Comparison of ENCODE assay signal across 1 cellular context in genomic region chr9:33151007-33151557, GRCh38.
TF ChIP-seq lines count a peak whose summit lies in the region.

No MANE protein-coding gene starts in this region.

TF ChIP-seq in K562, 482 proteins besides CTCF, POLR2A, EP300 and RAD21 (continued from another document and continues in another):
- TF ChIP-seq, protein P1, sequence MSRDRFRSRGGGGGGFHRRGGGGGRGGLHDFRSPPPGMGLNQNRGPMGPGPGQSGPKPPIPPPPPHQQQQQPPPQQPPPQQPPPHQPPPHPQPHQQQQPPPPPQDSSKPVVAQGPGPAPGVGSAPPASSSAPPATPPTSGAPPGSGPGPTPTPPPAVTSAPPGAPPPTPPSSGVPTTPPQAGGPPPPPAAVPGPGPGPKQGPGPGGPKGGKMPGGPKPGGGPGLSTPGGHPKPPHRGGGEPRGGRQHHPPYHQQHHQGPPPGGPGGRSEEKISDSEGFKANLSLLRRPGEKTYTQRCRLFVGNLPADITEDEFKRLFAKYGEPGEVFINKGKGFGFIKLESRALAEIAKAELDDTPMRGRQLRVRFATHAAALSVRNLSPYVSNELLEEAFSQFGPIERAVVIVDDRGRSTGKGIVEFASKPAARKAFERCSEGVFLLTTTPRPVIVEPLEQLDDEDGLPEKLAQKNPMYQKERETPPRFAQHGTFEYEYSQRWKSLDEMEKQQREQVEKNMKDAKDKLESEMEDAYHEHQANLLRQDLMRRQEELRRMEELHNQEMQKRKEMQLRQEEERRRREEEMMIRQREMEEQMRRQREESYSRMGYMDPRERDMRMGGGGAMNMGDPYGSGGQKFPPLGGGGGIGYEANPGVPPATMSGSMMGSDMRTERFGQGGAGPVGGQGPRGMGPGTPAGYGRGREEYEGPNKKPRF (IDR thresholded peaks at IDR 0.05; ENCODE audit: low read depth, low read length) = no peak
- TF ChIP-seq GABPA (tag; conservative IDR thresholded peaks at IDR 0.05; ENCODE audit: low read depth) (no peak), ZNF408 (CRISPR knock-in tag; IDR thresholded peaks at IDR 0.05; ENCODE audit: low read depth) (no peak), STAT5B (CRISPR knock-in tag; IDR thresholded peaks at IDR 0.05) (no peak), TARDBP (IDR thresholded peaks at IDR 0.05) (no peak), MXD1 (CRISPR knock-in tag; IDR thresholded peaks at IDR 0.05; ENCODE audit: borderline replicate concordance, poor library complexity, severe bottlenecking) (no peak), ZNF232 (CRISPR knock-in tag; IDR thresholded peaks at IDR 0.05) (no peak), NFIX (CRISPR knock-in tag; IDR thresholded peaks at IDR 0.05; ENCODE audit: low read depth) (no peak), SRSF9 (IDR thresholded peaks at IDR 0.05; ENCODE audit: borderline replicate concordance, low read depth, low read length) (no peak), ZNF263 (CRISPR knock-in tag; IDR thresholded peaks at IDR 0.05; ENCODE audit: borderline replicate concordance) (no peak), RBM17 (IDR thresholded peaks at IDR 0.05; ENCODE audit: borderline replicate concordance, low read depth, low read length) (no peak), ZFPM2 (CRISPR knock-in tag; IDR thresholded peaks at IDR 0.05) (no peak), HINFP (tag; conservative IDR thresholded peaks at IDR 0.05; ENCODE audit: low read depth) (no peak), TEAD4 (IDR thresholded peaks at IDR 0.05; ENCODE audit: low read length) (peak; percentile 78), TEAD4 (CRISPR knock-in tag; IDR thresholded peaks at IDR 0.05; ENCODE audit: borderline replicate concordance) (no peak), KLF16 (IDR thresholded peaks at IDR 0.05) (no peak), MAFF (IDR thresholded peaks at IDR 0.05; ENCODE audit: low read length) (peak; percentile 50; the same call in 1 of the 2 replicates), SNRNP70 (optimal IDR thresholded peaks at IDR 0.05; ENCODE audit: low read depth, low read length) (no peak), THAP12 (CRISPR knock-in tag; IDR thresholded peaks at IDR 0.05) (no peak), ZNF146 (CRISPR knock-in tag; IDR thresholded peaks at IDR 0.05; ENCODE audit: unreplicated experiment) (no peak), PTRF (tag; IDR thresholded peaks at IDR 0.05) (no peak), MEF2A (IDR thresholded peaks at IDR 0.05; ENCODE audit: control insufficient read depth, low read depth, low read length) (no peak), SMARCA4 (IDR thresholded peaks at IDR 0.05) (peak; percentile 68; the same call in 1 of the 2 replicates), MTA3 (IDR thresholded peaks at IDR 0.05; ENCODE audit: borderline replicate concordance) (0 out of 2 replicates have a peak, but pooled peaks have one; percentile 16), ETV6 (IDR thresholded peaks at IDR 0.05; ENCODE audit: borderline replicate concordance in 1 of 2, low read depth in 2 of 2, low read length in 1 of 2) (no peak), ETV6 (CRISPR knock-in tag; IDR thresholded peaks at IDR 0.05; ENCODE audit: borderline replicate concordance) (no peak), YY1 (IDR thresholded peaks at IDR 0.05; ENCODE audit: borderline replicate concordance in 1 of 3, control insufficient read depth in 1 of 3, extremely low read depth in 1 of 3, insufficient read depth in 3 of 3, insufficient read length in 1 of 3, insufficient replicate concordance in 2 of 3, low read depth in 1 of 3, low read length in 2 of 3) (no peak), JUNB (CRISPR knock-in tag; conservative IDR thresholded peaks at IDR 0.05) (no peak), ERF (CRISPR knock-in tag; IDR thresholded peaks at IDR 0.05) (no peak), THRB (CRISPR knock-in tag; conservative IDR thresholded peaks at IDR 0.05) (no peak), TAF9B (IDR thresholded peaks at IDR 0.05; ENCODE audit: partially characterized antibody) (no peak), FOS (IDR thresholded peaks at IDR 0.05; ENCODE audit: extremely low read depth, insufficient read length) (no peak), MAFG (tag; conservative IDR thresholded peaks at IDR 0.05) (peak; percentile 66), ZFP1 (CRISPR knock-in tag; IDR thresholded peaks at IDR 0.05) (no peak), CREB3 (tag; conservative IDR thresholded peaks at IDR 0.05; ENCODE audit: low read depth) (no peak), NR2C1 (IDR thresholded peaks at IDR 0.05) (no peak), NR2C1 (tag; IDR thresholded peaks at IDR 0.05) (no peak), BMI1 (IDR thresholded peaks at IDR 0.05; ENCODE audit: low read length) (no peak)
- TF ChIP-seq, protein P2, sequence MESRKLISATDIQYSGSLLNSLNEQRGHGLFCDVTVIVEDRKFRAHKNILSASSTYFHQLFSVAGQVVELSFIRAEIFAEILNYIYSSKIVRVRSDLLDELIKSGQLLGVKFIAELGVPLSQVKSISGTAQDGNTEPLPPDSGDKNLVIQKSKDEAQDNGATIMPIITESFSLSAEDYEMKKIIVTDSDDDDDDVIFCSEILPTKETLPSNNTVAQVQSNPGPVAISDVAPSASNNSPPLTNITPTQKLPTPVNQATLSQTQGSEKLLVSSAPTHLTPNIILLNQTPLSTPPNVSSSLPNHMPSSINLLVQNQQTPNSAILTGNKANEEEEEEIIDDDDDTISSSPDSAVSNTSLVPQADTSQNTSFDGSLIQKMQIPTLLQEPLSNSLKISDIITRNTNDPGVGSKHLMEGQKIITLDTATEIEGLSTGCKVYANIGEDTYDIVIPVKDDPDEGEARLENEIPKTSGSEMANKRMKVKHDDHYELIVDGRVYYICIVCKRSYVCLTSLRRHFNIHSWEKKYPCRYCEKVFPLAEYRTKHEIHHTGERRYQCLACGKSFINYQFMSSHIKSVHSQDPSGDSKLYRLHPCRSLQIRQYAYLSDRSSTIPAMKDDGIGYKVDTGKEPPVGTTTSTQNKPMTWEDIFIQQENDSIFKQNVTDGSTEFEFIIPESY (CRISPR knock-in tag; IDR thresholded peaks at IDR 0.05) = no peak
- TF ChIP-seq, protein P3, sequence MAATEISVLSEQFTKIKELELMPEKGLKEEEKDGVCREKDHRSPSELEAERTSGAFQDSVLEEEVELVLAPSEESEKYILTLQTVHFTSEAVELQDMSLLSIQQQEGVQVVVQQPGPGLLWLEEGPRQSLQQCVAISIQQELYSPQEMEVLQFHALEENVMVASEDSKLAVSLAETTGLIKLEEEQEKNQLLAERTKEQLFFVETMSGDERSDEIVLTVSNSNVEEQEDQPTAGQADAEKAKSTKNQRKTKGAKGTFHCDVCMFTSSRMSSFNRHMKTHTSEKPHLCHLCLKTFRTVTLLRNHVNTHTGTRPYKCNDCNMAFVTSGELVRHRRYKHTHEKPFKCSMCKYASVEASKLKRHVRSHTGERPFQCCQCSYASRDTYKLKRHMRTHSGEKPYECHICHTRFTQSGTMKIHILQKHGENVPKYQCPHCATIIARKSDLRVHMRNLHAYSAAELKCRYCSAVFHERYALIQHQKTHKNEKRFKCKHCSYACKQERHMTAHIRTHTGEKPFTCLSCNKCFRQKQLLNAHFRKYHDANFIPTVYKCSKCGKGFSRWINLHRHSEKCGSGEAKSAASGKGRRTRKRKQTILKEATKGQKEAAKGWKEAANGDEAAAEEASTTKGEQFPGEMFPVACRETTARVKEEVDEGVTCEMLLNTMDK (IDR thresholded peaks at IDR 0.05; ENCODE audit: borderline replicate concordance, insufficient read depth, low read depth, low read length, poor library complexity, severe bottlenecking) = no peak
- TF ChIP-seq, protein P4, sequence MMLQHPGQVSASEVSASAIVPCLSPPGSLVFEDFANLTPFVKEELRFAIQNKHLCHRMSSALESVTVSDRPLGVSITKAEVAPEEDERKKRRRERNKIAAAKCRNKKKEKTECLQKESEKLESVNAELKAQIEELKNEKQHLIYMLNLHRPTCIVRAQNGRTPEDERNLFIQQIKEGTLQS (IDR thresholded peaks at IDR 0.05) = peak; percentile 63; the same call in 1 of the 2 replicates
- TF ChIP-seq, protein P4 (CRISPR knock-in tag; conservative IDR thresholded peaks at IDR 0.05) = no peak
- TF ChIP-seq, protein P5, sequence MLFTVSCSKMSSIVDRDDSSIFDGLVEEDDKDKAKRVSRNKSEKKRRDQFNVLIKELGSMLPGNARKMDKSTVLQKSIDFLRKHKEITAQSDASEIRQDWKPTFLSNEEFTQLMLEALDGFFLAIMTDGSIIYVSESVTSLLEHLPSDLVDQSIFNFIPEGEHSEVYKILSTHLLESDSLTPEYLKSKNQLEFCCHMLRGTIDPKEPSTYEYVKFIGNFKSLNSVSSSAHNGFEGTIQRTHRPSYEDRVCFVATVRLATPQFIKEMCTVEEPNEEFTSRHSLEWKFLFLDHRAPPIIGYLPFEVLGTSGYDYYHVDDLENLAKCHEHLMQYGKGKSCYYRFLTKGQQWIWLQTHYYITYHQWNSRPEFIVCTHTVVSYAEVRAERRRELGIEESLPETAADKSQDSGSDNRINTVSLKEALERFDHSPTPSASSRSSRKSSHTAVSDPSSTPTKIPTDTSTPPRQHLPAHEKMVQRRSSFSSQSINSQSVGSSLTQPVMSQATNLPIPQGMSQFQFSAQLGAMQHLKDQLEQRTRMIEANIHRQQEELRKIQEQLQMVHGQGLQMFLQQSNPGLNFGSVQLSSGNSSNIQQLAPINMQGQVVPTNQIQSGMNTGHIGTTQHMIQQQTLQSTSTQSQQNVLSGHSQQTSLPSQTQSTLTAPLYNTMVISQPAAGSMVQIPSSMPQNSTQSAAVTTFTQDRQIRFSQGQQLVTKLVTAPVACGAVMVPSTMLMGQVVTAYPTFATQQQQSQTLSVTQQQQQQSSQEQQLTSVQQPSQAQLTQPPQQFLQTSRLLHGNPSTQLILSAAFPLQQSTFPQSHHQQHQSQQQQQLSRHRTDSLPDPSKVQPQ (CRISPR knock-in tag; IDR thresholded peaks at IDR 0.05; ENCODE audit: borderline replicate concordance) = no peak
- TF ChIP-seq, protein P6, sequence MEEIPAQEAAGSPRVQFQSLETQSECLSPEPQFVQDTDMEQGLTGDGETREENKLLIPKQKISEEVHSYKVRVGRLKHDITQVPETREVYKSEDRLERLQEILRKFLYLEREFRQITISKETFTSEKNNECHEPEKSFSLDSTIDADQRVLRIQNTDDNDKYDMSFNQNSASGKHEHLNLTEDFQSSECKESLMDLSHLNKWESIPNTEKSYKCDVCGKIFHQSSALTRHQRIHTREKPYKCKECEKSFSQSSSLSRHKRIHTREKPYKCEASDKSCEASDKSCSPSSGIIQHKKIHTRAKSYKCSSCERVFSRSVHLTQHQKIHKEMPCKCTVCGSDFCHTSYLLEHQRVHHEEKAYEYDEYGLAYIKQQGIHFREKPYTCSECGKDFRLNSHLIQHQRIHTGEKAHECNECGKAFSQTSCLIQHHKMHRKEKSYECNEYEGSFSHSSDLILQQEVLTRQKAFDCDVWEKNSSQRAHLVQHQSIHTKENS (CRISPR knock-in tag; IDR thresholded peaks at IDR 0.05) = no peak
- TF ChIP-seq, protein P7, sequence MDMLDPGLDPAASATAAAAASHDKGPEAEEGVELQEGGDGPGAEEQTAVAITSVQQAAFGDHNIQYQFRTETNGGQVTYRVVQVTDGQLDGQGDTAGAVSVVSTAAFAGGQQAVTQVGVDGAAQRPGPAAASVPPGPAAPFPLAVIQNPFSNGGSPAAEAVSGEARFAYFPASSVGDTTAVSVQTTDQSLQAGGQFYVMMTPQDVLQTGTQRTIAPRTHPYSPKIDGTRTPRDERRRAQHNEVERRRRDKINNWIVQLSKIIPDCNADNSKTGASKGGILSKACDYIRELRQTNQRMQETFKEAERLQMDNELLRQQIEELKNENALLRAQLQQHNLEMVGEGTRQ (CRISPR knock-in tag; IDR thresholded peaks at IDR 0.05) = no peak
